Comparison of ENCODE assay signal across 20 cellular contexts in the genomic region with DNA sequence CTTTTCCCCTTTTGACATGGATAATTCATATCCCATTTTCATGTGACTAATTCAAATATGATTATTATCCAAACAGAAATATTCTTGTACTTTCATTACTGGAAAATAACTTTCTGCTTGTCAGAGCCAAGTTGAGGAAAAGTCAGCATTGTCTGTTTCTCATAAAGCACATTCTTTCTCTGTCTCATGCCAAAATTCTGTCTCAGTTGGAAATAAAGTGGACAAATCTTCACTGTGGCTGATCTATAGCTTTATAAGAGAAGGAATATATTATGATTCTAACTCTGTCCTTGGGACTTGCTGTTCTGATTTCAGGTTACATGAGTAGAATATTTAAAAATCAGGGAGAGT. TPM values are rescaled to one million over a fixed set of nuclear protein-coding genes. Genes with fewer than 3 reads are reported as not detected.
A peak's percentile ranks its signal among the peaks of the same experiment; 100 is the strongest.
DNase-seq lines count a peak whose midpoint lies in the region; ATAC-seq and TF ChIP-seq lines count a peak whose summit lies in the region.
"Had no signal": no experiment of that assay in that cellular context is flagged by ENCODE, and none has a peak within 500 bp of the region (broad histone marks: within the 10 kb centered on the region; RNA-seq: fewer than 3 reads in every experiment).

No MANE protein-coding gene starts in this region.

- no peaks in the 10 kb centered on the region for H3K79me2 ChIP-seq in SK-N-SH (ENCODE audit: insufficient read depth)

- DNase-seq in SK-N-SH (no peak), choroid plexus epithelial cell (ENCODE audit: low read depth) (peak; percentile 43), fibroblast of pulmonary artery (ENCODE audit: low read depth) (peak; percentile 27), sciatic nerve (ENCODE audit: low spot score) (no peak), erythroblast (lab: John Stamatoyannopoulos, UW) (no peak), SIG-M5 treated with dmso at 0.1 percent for 504 hours (lab: John Stamatoyannopoulos, UW; ENCODE audit: unreplicated experiment) (no peak), Peyer's patch (no peak), head of caudate nucleus (no peak)
- DNase-seq: BE2C; CD4-positive, alpha-beta memory T cell; DMS153; GF-D8; Karpas-422; NCI-H1417 treated with DMSO at 0.1 percent for 48 hours; NCI-H2029; NCI-H748 treated with DMSO at 0.1 percent for 48 hours; OCI-M1; SHP77 had no signal

- TF ChIP-seq POLR2A in erythroblast (IDR thresholded peaks at IDR 0.05; ENCODE audit: low read length) (no peak), Peyer's patch (IDR thresholded peaks at IDR 0.05) (no peak)

- no peaks in the 10 kb centered on the region for H4K20me1 ChIP-seq in SK-N-SH (ENCODE audit: insufficient read depth)

- H3K27ac ChIP-seq in SK-N-SH (ENCODE audit: low read depth in 2 of 2, low read length in 1 of 2) (no peak overlapping the region), Peyer's patch (no peak overlapping the region)

- H3K4me3 ChIP-seq in SK-N-SH (ENCODE audit: low read depth in 2 of 2, low read length in 1 of 2) = no peak overlapping the region
- no peak overlapping the region for H3K4me3 ChIP-seq in choroid plexus epithelial cell (ENCODE audit: low read depth, low read length)
- no peak overlapping the region for H3K4me3 ChIP-seq in fibroblast of pulmonary artery (replicated peaks; ENCODE audit: low read depth, low read length)
- no peak overlapping the region for H3K4me3 ChIP-seq in Peyer's patch
- H3K4me3 ChIP-seq: GM23338 had no signal

- no peak for TF ChIP-seq EP300 in SK-N-SH (IDR thresholded peaks at IDR 0.05; ENCODE audit: borderline replicate concordance in 1 of 2, low read depth in 1 of 2, low read length in 1 of 2)

- H3K9ac ChIP-seq in SK-N-SH = no peak overlapping the region

- intact Hi-C loops in sciatic nerve (cut with DNase I) (no loop called here), head of caudate nucleus (cut with DNase I) (no loop called here)

- no peak for TF ChIP-seq RAD21 in SK-N-SH (IDR thresholded peaks at IDR 0.05; ENCODE audit: low read length)

- no peak overlapping the region for H3K4me2 ChIP-seq in SK-N-SH
- H3K4me2 ChIP-seq: GM23338 had no signal

- peaks cover 3% of the 10 kb centered on the region; the same call in 1 of the 2 replicates for H3K9me3 ChIP-seq in SK-N-SH
- H3K9me3 ChIP-seq in Peyer's patch = no peaks in the 10 kb centered on the region
- H3K9me3 ChIP-seq: BE2C had no signal

- TF ChIP-seq CTCF in SK-N-SH (IDR thresholded peaks at IDR 0.05) (no peak), choroid plexus epithelial cell (conservative IDR thresholded peaks at IDR 0.05; ENCODE audit: low read depth, low read length) (no peak), fibroblast of pulmonary artery (IDR thresholded peaks at IDR 0.05; ENCODE audit: low read length, missing control alignments) (no peak), Peyer's patch (IDR thresholded peaks at IDR 0.05) (no peak)

- H2AFZ ChIP-seq in SK-N-SH (ENCODE audit: low read depth) = no peak overlapping the region
- H2AFZ ChIP-seq: GM23338 had no signal

- no peaks in the 10 kb centered on the region for H3F3A ChIP-seq in SK-N-SH (replicated peaks; ENCODE audit: insufficient read depth)

- no peaks in the 10 kb centered on the region for H3K27me3 ChIP-seq in SK-N-SH (ENCODE audit: insufficient read depth)
- H3K27me3 ChIP-seq in Peyer's patch = no peaks in the 10 kb centered on the region
- H3K27me3 ChIP-seq: BE2C had no signal

- H3K36me3 ChIP-seq in SK-N-SH (replicated peaks in 1 of 2; ENCODE audit: control insufficient read depth in 1 of 2, insufficient read depth in 2 of 2, low read length in 1 of 2) = no peaks in the 10 kb centered on the region
- no peaks in the 10 kb centered on the region for H3K36me3 ChIP-seq in Peyer's patch
- H3K36me3 ChIP-seq: BE2C had no signal

- no peaks in the 10 kb centered on the region for H3K9me2 ChIP-seq in SK-N-SH

- ATAC-seq in sciatic nerve = peak; percentile 32
- ATAC-seq: GM23338, HCT116 had no signal

- no peaks in the 10 kb centered on the region for H3K4me1 ChIP-seq in SK-N-SH (ENCODE audit: control insufficient read depth in 1 of 2, insufficient read depth in 2 of 2, low read depth in 1 of 2, low read length in 1 of 2)
- H3K4me1 ChIP-seq in Peyer's patch = no peaks in the 10 kb centered on the region
- H3K4me1 ChIP-seq: BE2C had no signal

- POLR2A ChIA-PET in SK-N-SH (lab: Yijun Ruan, JAX) = no interaction called here

- CTCF ChIA-PET in SK-N-SH (lab: Yijun Ruan, JAX) = no interaction called here

TF ChIP-seq in SK-N-SH, 30 proteins besides CTCF, POLR2A, EP300 and RAD21:
- peak; percentile 49 for TF ChIP-seq TCF12 (IDR thresholded peaks at IDR 0.05)
- TF ChIP-seq, protein P1, sequence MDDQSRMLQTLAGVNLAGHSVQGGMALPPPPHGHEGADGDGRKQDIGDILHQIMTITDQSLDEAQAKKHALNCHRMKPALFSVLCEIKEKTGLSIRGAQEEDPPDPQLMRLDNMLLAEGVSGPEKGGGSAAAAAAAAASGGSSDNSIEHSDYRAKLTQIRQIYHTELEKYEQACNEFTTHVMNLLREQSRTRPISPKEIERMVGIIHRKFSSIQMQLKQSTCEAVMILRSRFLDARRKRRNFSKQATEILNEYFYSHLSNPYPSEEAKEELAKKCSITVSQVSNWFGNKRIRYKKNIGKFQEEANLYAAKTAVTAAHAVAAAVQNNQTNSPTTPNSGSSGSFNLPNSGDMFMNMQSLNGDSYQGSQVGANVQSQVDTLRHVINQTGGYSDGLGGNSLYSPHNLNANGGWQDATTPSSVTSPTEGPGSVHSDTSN (IDR thresholded peaks at IDR 0.05) = 0 out of 2 replicates have a peak, but pooled peaks have one; percentile 33
- peak; percentile 48; the same call in 1 of the 2 replicates for TF ChIP-seq NFIC (IDR thresholded peaks at IDR 0.05; ENCODE audit: borderline replicate concordance)
- TF ChIP-seq RXRA (IDR thresholded peaks at IDR 0.05; ENCODE audit: borderline replicate concordance, low read depth) = no peak
- TF ChIP-seq USF1 (IDR thresholded peaks at IDR 0.05; ENCODE audit: borderline replicate concordance, low read depth) = no peak

RNA-seq across cellular contexts. Expression of gene PRICKLE1, which starts 22.7 kb away (rescaled TPM):
- 0.45 and 1.2 TPM in 2 replicates for polyA plus RNA-seq in SK-N-SH (2012; rRNA removed)
- 0.48 and 0.55 TPM in 2 replicates for polyA plus RNA-seq in SK-N-SH (2012; cell fraction: cytosol; rRNA removed)
- polyA plus RNA-seq in SK-N-SH (2012; cell fraction: nucleus; rRNA removed) = 0.56 and 1.5 TPM in 2 replicates
- total RNA-seq in sciatic nerve (100 TPM), Peyer's patch (10 to 100 TPM in 2 of 4 donors, 1 to 10 TPM in 1, under 1 TPM in 1; 0.53 to 12.6 (median 6.3) TPM)
- total RNA-seq: CD4-positive, alpha-beta memory T cell had no signal
- polyA plus RNA-seq: CD4-positive, alpha-beta memory T cell had no signal

Comparison
In these comparisons a context has a peak if more than half of its experiments do, and no peak if none do; other contexts are left out.
1. DNase-seq: peak in choroid plexus epithelial cell (single experiment) and fibroblast of pulmonary artery (single experiment); none in SK-N-SH (single experiment), sciatic nerve (single experiment), erythroblast (0 of 2), SIG-M5 treated with dmso at 0.1 percent for 504 hours (single experiment), Peyer's patch (0 of 3) and head of caudate nucleus (0 of 42).